17 cellular contexts compared by ENCODE assay signal in genomic region chr11:2249191-2249916, GRCh38. TPM values are rescaled to one million over a fixed set of nuclear protein-coding genes. Genes with fewer than 3 reads are reported as not detected.
A peak's percentile ranks its signal among the peaks of the same experiment; 100 is the strongest.
DNase-seq lines count a peak whose midpoint lies in the region; ATAC-seq, FAIRE-seq and TF ChIP-seq lines count a peak whose summit lies in the region.
"Had no signal": no experiment of that assay in that cellular context is flagged by ENCODE, and none has a peak within 500 bp of the region (broad histone marks: within the 10 kb centered on the region; RNA-seq: fewer than 3 reads in every experiment).

No MANE protein-coding gene starts in this region.

- peak overlapping the region; percentile 35 for H3K18ac ChIP-seq in neuronal stem cell (ENCODE audit: low read length)

- H4K8ac ChIP-seq in neuronal stem cell (ENCODE audit: low read depth, low read length): peak overlapping the region; percentile 17

- H3K4ac ChIP-seq in neuronal stem cell (ENCODE audit: low read length): no peak overlapping the region

- H3K4me1 ChIP-seq in K562 (replicated peaks in 1 of 2; ENCODE audit: control insufficient read depth in 2 of 2, insufficient read depth in 2 of 2, low read length in 2 of 2): peaks cover 0 to 7% of the 10 kb centered on the region in 2 experiments; a peak in 3 of 5 replicates
- H3K4me1 ChIP-seq in neuronal stem cell (ENCODE audit: control insufficient read depth in 2 of 2, insufficient read depth in 1 of 2, low read depth in 1 of 2, low read length in 2 of 2): peaks cover 0 to 10% of the 10 kb centered on the region in 2 donors

- TF ChIP-seq CTCF in K562 (IDR thresholded peaks at IDR 0.05 in 2 of 3, conservative IDR thresholded peaks at IDR 0.05 in 1 of 3; ENCODE audit: insufficient read depth in 2 of 3, low read depth in 1 of 3, low read length in 3 of 3): no peak

- H3K9ac ChIP-seq in K562 (ENCODE audit: insufficient read depth in 1 of 2, low read depth in 2 of 2, low read length in 2 of 2): no peak overlapping the region
- H3K9ac ChIP-seq in neuronal stem cell (ENCODE audit: low read depth, low read length, poor library complexity): no peak overlapping the region

- no peak overlapping the region for H2BK120ac ChIP-seq in neuronal stem cell (ENCODE audit: low read depth, low read length)

- H3K79me1 ChIP-seq in neuronal stem cell (ENCODE audit: low read depth, low read length): no peaks in the 10 kb centered on the region

- 2% methylated on average over 14 of the region's 20 CpGs for WGBS in K562 (ENCODE audit: insufficient coverage, low coverage, missing lambda C conversion rate)
- WGBS in neuronal stem cell (ENCODE audit: extremely low coverage in 2 of 2, insufficient read length in 2 of 2, insufficient replicate concordance in 1 of 2), 2 donors: no CpG with 5 or more reads among the region's 20 CpGs

- BruUV-seq in K562 (replicated peaks; lab: Mats Ljungman, UMichigan): no TSS peak

- no peaks in the 10 kb centered on the region for H3K79me2 ChIP-seq in K562 (ENCODE audit: control insufficient read depth, insufficient read depth, low read length)

- DNase-seq in activated effector memory CD4-positive, alpha-beta T cell treated with anti-CD3 and anti-CD28 coated beads, Interleukin-2, amount 50 U/mL, for 16 hours: peak; percentile 50
- no peak for DNase-seq in activated effector memory CD4-positive, alpha-beta T cell treated with Interleukin-2 at 50 U/mL for 16 hours
- DNase-seq in K562 (ENCODE audit: extremely low read depth in 1 of 4, low spot score in 3 of 4) (peak in 1 of 4 experiments; percentile 4), neuronal stem cell (ENCODE audit: low spot score) (no peak), cerebellar cortex (ENCODE audit: low spot score) (no peak), NCI-H1048 (lab: John Stamatoyannopoulos, UW) (no peak), COR-L47 (lab: John Stamatoyannopoulos, UW) (no peak)
- DNase-seq: 8988T; ACHN; Caco-2; CD8-positive, alpha-beta T cell; DND-41; GF-D8; IMR-90; KG1 had no signal

- H3K9me3 ChIP-seq in K562 (replicated peaks; ENCODE audit: control insufficient read depth, insufficient read depth, low read depth, low read length): no peaks in the 10 kb centered on the region
- no peaks in the 10 kb centered on the region for H3K9me3 ChIP-seq in neuronal stem cell (replicated peaks in 1 of 2; ENCODE audit: control insufficient read depth in 2 of 2, insufficient read depth in 1 of 2, low read depth in 1 of 2, low read length in 2 of 2)
- H3K9me3 ChIP-seq: Caco-2 had no signal

- ATAC-seq in K562: no peak
- ATAC-seq: CD8-positive, alpha-beta T cell had no signal

- POLR2A ChIA-PET in K562 (lab: Yijun Ruan, JAX): interaction anchor here (0.6 to 0.7 kb wide), 2 partner anchors 425 to 492 kb away, joined by 3 read pairs; no protein-coding TSS in a partner anchor

- intact Hi-C loops in K562 (cut with micrococcal nuclease): no loop called here

- H2BK12ac ChIP-seq in neuronal stem cell (ENCODE audit: low read length): no peak overlapping the region

- no peak for TF ChIP-seq EP300 in K562 (IDR thresholded peaks at IDR 0.05; ENCODE audit: low read length)

- peak overlapping the region; percentile 85 for H2BK15ac ChIP-seq in neuronal stem cell (ENCODE audit: low read length)

- no peak for FAIRE-seq in K562 (lab: Jason Lieb, UNC)
- FAIRE-seq: GM19239, H54 had no signal

- no peak overlapping the region for H3K4me3 ChIP-seq in K562
- no peak overlapping the region for H3K4me3 ChIP-seq in neuronal stem cell (ENCODE audit: low read length in 2 of 2)

- H3K9me1 ChIP-seq in K562 (ENCODE audit: control insufficient read depth, insufficient read depth, low read length): no peaks in the 10 kb centered on the region

- TF ChIP-seq RAD21 in K562 (CRISPR knock-in tag; conservative IDR thresholded peaks at IDR 0.05 in 1 of 2, IDR thresholded peaks at IDR 0.05 in 1 of 2): no peak

- in situ Hi-C loops in K562 (cut with MboI): no loop called here

- H3K4me2 ChIP-seq in K562 (ENCODE audit: insufficient read depth, low read length): no peak overlapping the region; the same call in 1 of the 2 replicates
- H3K4me2 ChIP-seq in neuronal stem cell (ENCODE audit: insufficient read depth, low read length, poor library complexity, severe bottlenecking): no peak overlapping the region

- peaks cover 4% of the 10 kb centered on the region; the same call in 1 of the 2 replicates for H4K20me1 ChIP-seq in K562 (replicated peaks; ENCODE audit: control insufficient read depth, insufficient read depth, low read length)

- no peak overlapping the region for H3K23ac ChIP-seq in neuronal stem cell (ENCODE audit: low read depth, low read length, poor library complexity)

- TF ChIP-seq POLR2A in K562 (conservative IDR thresholded peaks at IDR 0.05): no peak

- peak overlapping the region; percentile 64 for H4K91ac ChIP-seq in neuronal stem cell (ENCODE audit: low read depth, low read length, poor library complexity)

- H2AFZ ChIP-seq in K562 (ENCODE audit: low read depth, low read length): no peak overlapping the region
- no peak overlapping the region for H2AFZ ChIP-seq in neuronal stem cell (ENCODE audit: low read length)

- CTCF ChIA-PET in K562 (lab: Yijun Ruan, JAX; ENCODE audit: low intra/inter-chr PET ratio): no interaction called here

- H3K27me3 ChIP-seq in K562 (ENCODE audit: control insufficient read depth in 2 of 2, insufficient read depth in 2 of 2, low read length in 2 of 2) (peaks cover 4 to 47% of the 10 kb centered on the region in 2 experiments; a peak in 4 of 5 replicates), neuronal stem cell (ENCODE audit: control insufficient read depth in 3 of 3, insufficient read depth in 3 of 3, low read depth in 1 of 3, low read length in 3 of 3) (peaks cover 0 to under 1% (median 0%) of the 10 kb centered on the region in 3 experiments)

- H2AK5ac ChIP-seq in neuronal stem cell (ENCODE audit: low read depth, low read length): peak overlapping the region; percentile 25

- H3K14ac ChIP-seq in neuronal stem cell (ENCODE audit: low read length): peak overlapping the region; percentile 56

- H2BK5ac ChIP-seq in neuronal stem cell (ENCODE audit: low read length): no peak overlapping the region

- H3K27ac ChIP-seq in K562 (ENCODE audit: extremely low read depth, low read depth, low read length) (no peak overlapping the region), neuronal stem cell (replicated peaks; ENCODE audit: low read length) (no peak overlapping the region)

- H3K36me3 ChIP-seq in K562 (ENCODE audit: control insufficient read depth, insufficient read depth, low read length) (no peaks in the 10 kb centered on the region), neuronal stem cell (replicated peaks in 1 of 2; ENCODE audit: control insufficient read depth in 2 of 2, insufficient read depth in 2 of 2, low read length in 2 of 2) (no peaks in the 10 kb centered on the region)

RNA-seq across cellular contexts. Expression of gene ASCL2, which starts 21.0 kb away (rescaled TPM):
- total RNA-seq in K562 (2011; cell fraction: chromatin; rRNA removed; ENCODE audit: low replicate concordance): 0.25 and 0.30 TPM in 2 replicates
- total RNA-seq in K562 (2011; cell fraction: nucleolus; rRNA removed): 0.79 and 0.83 TPM in 2 replicates
- total RNA-seq in K562 (2011; cell fraction: nucleoplasm; rRNA removed): 0.22 and 0.31 TPM in 2 replicates
- 1.4 and 1.7 TPM in 2 replicates for total RNA-seq in K562 (2014; rRNA removed)
- 0.11 TPM in 1 of 2 replicates, not detected in the other for total RNA-seq in K562 (2014; rRNA removed; fragmentation: Illumina TruSeq; extraction: Trizol)
- 0.36 and 0.53 TPM in 2 replicates for total RNA-seq in K562 (2015; rRNA removed; fragmentation: Illumina TruSeq; extraction: Trizol)
- total RNA-seq in K562 (2021): 1.1 and 1.2 TPM in 2 replicates
- 0.07 and 0.15 TPM in 2 replicates for polyA plus RNA-seq in K562 (2011; rRNA removed)
- polyA plus RNA-seq in K562 (2011; cell fraction: cytosol; rRNA removed): 0.15 and 1.7 TPM in 2 replicates
- 0.13 and 0.40 TPM in 2 replicates for polyA plus RNA-seq in K562 (2011; cell fraction: nucleus; rRNA removed)
- polyA plus RNA-seq in K562 (2012): 0.93 and 1.0 TPM in 2 replicates
- polyA plus RNA-seq in K562 (2014; fragmentation: Illumina TruSeq; extraction: Trizol): 0.12 and 0.26 TPM in 2 replicates
- not detected for polyA plus RNA-seq in K562 (2014; fragmentation: Nextera tagmentation; extraction: Ambion mirVana)
- 0.76 and 1.4 TPM in 2 replicates for polyA plus RNA-seq in K562 (2014; rRNA removed)
- not detected in 2 replicates for polyA minus RNA-seq in K562 (2011; rRNA and poly(A)+ RNA removed)
- not detected in 2 replicates for polyA minus RNA-seq in K562 (2011; cell fraction: cytosol; rRNA and poly(A)+ RNA removed)
- 0.22 and 0.27 TPM in 2 replicates for polyA minus RNA-seq in K562 (2011; cell fraction: nucleus; rRNA and poly(A)+ RNA removed)
- polyA plus RNA-seq in neuronal stem cell (2013, experiment 1 of 2): 0.07 TPM
- polyA plus RNA-seq in neuronal stem cell (2013, experiment 2 of 2): 0.06 TPM
- total RNA-seq: CD8-positive, alpha-beta T cell; IMR-90 had no signal
- polyA plus RNA-seq: IMR-90 had no signal

RNA-seq across cellular contexts. Expression of gene C11orf21, which starts 52.4 kb away (rescaled TPM):
- total RNA-seq in K562 (2011; cell fraction: chromatin; rRNA removed; ENCODE audit: low replicate concordance): 1.6 and 4.7 TPM in 2 replicates
- 2.4 and 3.5 TPM in 2 replicates for total RNA-seq in K562 (2011; cell fraction: nucleolus; rRNA removed)
- total RNA-seq in K562 (2011; cell fraction: nucleoplasm; rRNA removed): 1.5 and 3.1 TPM in 2 replicates
- total RNA-seq in K562 (2014; rRNA removed) (1.3 and 2.0 TPM in 2 replicates), K562 (2014; rRNA removed; fragmentation: Illumina TruSeq; extraction: Trizol) (0.64 and 0.65 TPM in 2 replicates), K562 (2015; rRNA removed; fragmentation: Illumina TruSeq; extraction: Trizol) (2.3 and 2.5 TPM in 2 replicates), K562 (2021) (2.1 and 2.6 TPM in 2 replicates)
- polyA plus RNA-seq in K562 (2011; rRNA removed) (1.2 and 2.1 TPM in 2 replicates), K562 (2014; fragmentation: Illumina TruSeq; extraction: Trizol) (1.0 and 1.3 TPM in 2 replicates), K562 (2014; fragmentation: Nextera tagmentation; extraction: Ambion mirVana) (under 1 TPM; 0.10 to 0.15 TPM), K562 (2014; rRNA removed) (2.0 and 2.1 TPM in 2 replicates)
- polyA plus RNA-seq in K562 (2011; cell fraction: cytosol; rRNA removed): 0.91 and 2.0 TPM in 2 replicates
- polyA plus RNA-seq in K562 (2011; cell fraction: nucleus; rRNA removed): 5.5 and 14.3 TPM in 2 replicates
- 4.3 and 4.5 TPM in 2 replicates for polyA plus RNA-seq in K562 (2012)
- polyA minus RNA-seq in K562 (2011; rRNA and poly(A)+ RNA removed): 0.99 and 1.0 TPM in 2 replicates
- polyA minus RNA-seq in K562 (2011; cell fraction: cytosol; rRNA and poly(A)+ RNA removed): 1.4 TPM in 1 of 2 replicates, not detected in the other
- 2.4 and 3.4 TPM in 2 replicates for polyA minus RNA-seq in K562 (2011; cell fraction: nucleus; rRNA and poly(A)+ RNA removed)
- polyA plus RNA-seq in neuronal stem cell (2013, experiment 1 of 2): not detected
- polyA plus RNA-seq in neuronal stem cell (2013, experiment 2 of 2): not detected
- total RNA-seq: IMR-90 had no signal
- polyA plus RNA-seq: IMR-90 had no signal

RNA-seq across cellular contexts. Expression of gene TSPAN32, which starts 52.5 kb away (rescaled TPM):
- total RNA-seq in K562 (2011; cell fraction: chromatin; rRNA removed; ENCODE audit: low replicate concordance): 8.4 and 16.2 TPM in 2 replicates
- total RNA-seq in K562 (2011; cell fraction: nucleolus; rRNA removed): 7.1 and 8.5 TPM in 2 replicates
- 4.3 and 5.9 TPM in 2 replicates for total RNA-seq in K562 (2011; cell fraction: nucleoplasm; rRNA removed)
- total RNA-seq in K562 (2014; rRNA removed): 3.0 and 3.4 TPM in 2 replicates
- 0.86 and 1.4 TPM in 2 replicates for total RNA-seq in K562 (2014; rRNA removed; fragmentation: Illumina TruSeq; extraction: Trizol)
- 2.6 TPM in 2 replicates for total RNA-seq in K562 (2015; rRNA removed; fragmentation: Illumina TruSeq; extraction: Trizol)
- total RNA-seq in K562 (2021): 4.8 and 5.9 TPM in 2 replicates
- 4.2 and 9.4 TPM in 2 replicates for polyA plus RNA-seq in K562 (2011; rRNA removed)
- 4.4 and 6.2 TPM in 2 replicates for polyA plus RNA-seq in K562 (2011; cell fraction: cytosol; rRNA removed)
- polyA plus RNA-seq in K562 (2011; cell fraction: nucleus; rRNA removed): 68.0 and 78.0 TPM in 2 replicates
- 8.2 and 19.1 TPM in 2 replicates for polyA plus RNA-seq in K562 (2012)
- 0.79 and 2.8 TPM in 2 replicates for polyA plus RNA-seq in K562 (2014; fragmentation: Illumina TruSeq; extraction: Trizol)
- under 1 TPM; 0.21 to 0.57 TPM for polyA plus RNA-seq in K562 (2014; fragmentation: Nextera tagmentation; extraction: Ambion mirVana)
- 3.3 and 7.3 TPM in 2 replicates for polyA plus RNA-seq in K562 (2014; rRNA removed)
- polyA minus RNA-seq in K562 (2011; rRNA and poly(A)+ RNA removed): 0.77 and 0.90 TPM in 2 replicates
- 1.4 and 3.4 TPM in 2 replicates for polyA minus RNA-seq in K562 (2011; cell fraction: cytosol; rRNA and poly(A)+ RNA removed)
- polyA minus RNA-seq in K562 (2011; cell fraction: nucleus; rRNA and poly(A)+ RNA removed): 10.0 and 10.3 TPM in 2 replicates
- not detected for polyA plus RNA-seq in neuronal stem cell (2013, experiment 1 of 2)
- 0.01 TPM for polyA plus RNA-seq in neuronal stem cell (2013, experiment 2 of 2)
- total RNA-seq: IMR-90 had no signal
